Comparison of ENCODE assay signal across 8 cellular contexts in the genomic region with DNA sequence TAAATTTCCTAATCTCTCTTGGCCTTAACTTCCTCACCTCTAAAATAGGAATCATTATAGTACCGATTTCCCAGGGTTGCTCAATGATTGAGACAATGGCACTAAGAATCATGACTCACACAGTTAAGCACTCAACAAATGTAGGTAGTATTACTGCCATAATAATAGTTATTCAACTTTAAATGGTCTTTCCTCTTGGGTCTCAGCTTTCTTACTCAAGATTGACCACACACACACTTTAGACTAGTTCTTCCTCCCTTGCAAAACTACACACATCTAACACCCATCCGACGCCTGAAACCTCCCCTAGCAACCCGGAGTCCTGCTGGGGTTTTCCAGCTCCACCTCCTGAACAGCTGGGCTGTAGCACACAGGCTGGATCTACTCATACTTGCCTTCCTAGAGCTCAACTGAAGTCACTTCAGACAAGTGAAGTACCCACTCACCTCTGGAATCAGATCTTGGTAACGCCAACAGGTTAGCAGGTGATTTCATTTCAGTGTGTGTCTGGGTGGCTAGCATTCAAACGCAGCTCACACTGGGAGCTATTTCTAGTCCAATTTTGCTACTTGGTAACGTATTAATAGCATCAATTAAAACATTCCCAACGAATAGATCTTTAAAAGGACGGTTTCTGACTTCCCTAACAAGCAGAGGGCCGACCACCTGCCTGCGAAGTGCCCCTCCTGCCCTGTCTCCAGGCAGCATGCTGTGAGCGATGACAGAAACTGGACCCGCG. TPM values are rescaled to one million over a fixed set of nuclear protein-coding genes. Genes with fewer than 3 reads are reported as not detected.
DNase-seq lines count a peak whose midpoint lies in the region; ATAC-seq, FAIRE-seq and TF ChIP-seq lines count a peak whose summit lies in the region.

No MANE protein-coding gene starts in this region.

- DNase-seq in GM06990 (ENCODE audit: extremely low read depth, insufficient read length) (peak; percentile 43), astrocyte of the cerebellum (ENCODE audit: low read depth) (peak; percentile 19), keratinocyte (ENCODE audit: low read depth, low spot score) (peak; percentile 30), cortex of kidney (lab: John Stamatoyannopoulos, UW) (no peak)
- DNase-seq in Jurkat, Clone E6-1 (ENCODE audit: low read depth, low spot score) = no peak
- peak; percentile 39 for DNase-seq in stimulated activated CD4-positive, alpha-beta T cell treated with anti-CD3 and anti-CD28 coated beads, Interleukin-2, amount 100 ng/mL, for 4 hours (ENCODE audit: low read depth)

- H3K27me3 ChIP-seq in GM06990 (replicated peaks; ENCODE audit: control insufficient read depth, insufficient read depth, low read length) = no peaks in the 10 kb centered on the region
- H3K27me3 ChIP-seq in keratinocyte (ENCODE audit: control insufficient read depth, extremely low read depth, insufficient read depth, low read length) = no peaks in the 10 kb centered on the region

- ATAC-seq in GM21786 (IDR thresholded peaks at IDR 0.05; ENCODE audit: unreplicated experiment) = peak; percentile 45
- peak; percentile 60 for ATAC-seq in SK-N-SH treated with all-trans-retinoic acid at 6 μM for 48 hours

- H3K9me3 ChIP-seq in keratinocyte (ENCODE audit: control insufficient read depth, low read depth, low read length) = no peaks in the 10 kb centered on the region

- peak; percentile 66 for FAIRE-seq in keratinocyte (lab: Jason Lieb, UNC)

- in situ Hi-C loops in astrocyte of the cerebellum (cut with HindIII; ENCODE audit: low sequenced_read_pairs) = no loop called here

- dilution Hi-C loops in keratinocyte (cut with MboI; ENCODE audit: extremely low pct_ligation_motif_present, low sequenced_read_pairs) = no loop called here

- peaks cover 15% of the 10 kb centered on the region for H3K4me1 ChIP-seq in keratinocyte (ENCODE audit: control insufficient read depth, extremely low read depth, insufficient read depth, low read length)

- H3K9ac ChIP-seq in keratinocyte (ENCODE audit: control insufficient read depth, extremely low read depth, insufficient read depth, low read length) = peak overlapping the region; percentile 88

- no peak for TF ChIP-seq CTCF in GM06990 (IDR thresholded peaks at IDR 0.05; ENCODE audit: insufficient read depth, low read length, poor library complexity, severe bottlenecking)
- no peak for TF ChIP-seq CTCF in astrocyte of the cerebellum (IDR thresholded peaks at IDR 0.05; ENCODE audit: low read depth, low read length, missing control alignments)
- no peak for TF ChIP-seq CTCF in keratinocyte (optimal IDR thresholded peaks at IDR 0.05 in 1 of 3, IDR thresholded peaks at IDR 0.05 in 1 of 3, conservative IDR thresholded peaks at IDR 0.05 in 1 of 3; ENCODE audit: extremely low read depth in 1 of 3, insufficient read depth in 2 of 3, low read length in 3 of 3)

- H3K36me3 ChIP-seq in GM06990 (ENCODE audit: control insufficient read depth, insufficient read depth, low read length) (no peaks in the 10 kb centered on the region), keratinocyte (ENCODE audit: control insufficient read depth in 2 of 2, extremely low read depth in 1 of 2, insufficient read depth in 2 of 2, low read length in 2 of 2) (peaks cover 3 to 5% of the 10 kb centered on the region in 2 experiments)

- peak overlapping the region; percentile 86 for H3K4me2 ChIP-seq in keratinocyte (ENCODE audit: control insufficient read depth, extremely low read depth, insufficient read depth, low read depth, low read length)

- peak overlapping the region; percentile 8 for H2AFZ ChIP-seq in keratinocyte (ENCODE audit: control insufficient read depth, low read length)

- peak overlapping the region; percentile 81 for H3K4me3 ChIP-seq in GM06990 (replicated peaks; ENCODE audit: low read depth, low read length)
- H3K4me3 ChIP-seq in Jurkat, Clone E6-1 (ENCODE audit: low read length) = peak overlapping the region; percentile 69
- peak overlapping the region; percentile 57 for H3K4me3 ChIP-seq in astrocyte of the cerebellum (ENCODE audit: low read depth, low read length)
- H3K4me3 ChIP-seq in keratinocyte (ENCODE audit: control insufficient read depth in 2 of 3, extremely low read depth in 1 of 3, insufficient read depth in 2 of 3, low read depth in 1 of 3, low read length in 3 of 3) = peak overlapping the region; percentile 76 to 87 (median 85)

- peaks cover 37% of the 10 kb centered on the region for H3K79me2 ChIP-seq in keratinocyte (ENCODE audit: control insufficient read depth, insufficient read depth, low read length)

- no peaks in the 10 kb centered on the region for H3K9me1 ChIP-seq in keratinocyte (ENCODE audit: control insufficient read depth, extremely low read depth, insufficient read depth, low read length)

- H3K27ac ChIP-seq in keratinocyte (ENCODE audit: control insufficient read depth, insufficient read depth, low read length) = peak overlapping the region; percentile 87

- H4K20me1 ChIP-seq in keratinocyte (ENCODE audit: control insufficient read depth, extremely low read depth, insufficient read depth, low read length) = no peaks in the 10 kb centered on the region

TF ChIP-seq in SK-N-SH treated with all-trans-retinoic acid at 6 μM for 48 hours, 23 proteins besides CTCF, POLR2A, EP300 and RAD21:
- TF ChIP-seq, protein P1, sequence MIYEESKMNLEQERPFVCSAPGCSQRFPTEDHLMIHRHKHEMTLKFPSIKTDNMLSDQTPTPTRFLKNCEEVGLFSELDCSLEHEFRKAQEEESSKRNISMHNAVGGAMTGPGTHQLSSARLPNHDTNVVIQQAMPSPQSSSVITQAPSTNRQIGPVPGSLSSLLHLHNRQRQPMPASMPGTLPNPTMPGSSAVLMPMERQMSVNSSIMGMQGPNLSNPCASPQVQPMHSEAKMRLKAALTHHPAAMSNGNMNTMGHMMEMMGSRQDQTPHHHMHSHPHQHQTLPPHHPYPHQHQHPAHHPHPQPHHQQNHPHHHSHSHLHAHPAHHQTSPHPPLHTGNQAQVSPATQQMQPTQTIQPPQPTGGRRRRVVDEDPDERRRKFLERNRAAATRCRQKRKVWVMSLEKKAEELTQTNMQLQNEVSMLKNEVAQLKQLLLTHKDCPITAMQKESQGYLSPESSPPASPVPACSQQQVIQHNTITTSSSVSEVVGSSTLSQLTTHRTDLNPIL (CRISPR knock-in tag; IDR thresholded peaks at IDR 0.05; ENCODE audit: low read depth) = no peak
- TF ChIP-seq ZFP3 (CRISPR knock-in tag; IDR thresholded peaks at IDR 0.05) (no peak), CSRNP3 (CRISPR knock-in tag; IDR thresholded peaks at IDR 0.05) (no peak), RARB (CRISPR knock-in tag; IDR thresholded peaks at IDR 0.05) (no peak), TCF4 (CRISPR knock-in tag; IDR thresholded peaks at IDR 0.05; ENCODE audit: borderline replicate concordance) (no peak), PPARA (CRISPR knock-in tag; IDR thresholded peaks at IDR 0.05; ENCODE audit: borderline replicate concordance) (no peak), POU6F1 (CRISPR knock-in tag; IDR thresholded peaks at IDR 0.05; ENCODE audit: borderline replicate concordance, low read depth) (no peak), ESRRG (CRISPR knock-in tag; IDR thresholded peaks at IDR 0.05) (no peak), CSDC2 (CRISPR knock-in tag; IDR thresholded peaks at IDR 0.05) (no peak), SNAI2 (CRISPR knock-in tag; IDR thresholded peaks at IDR 0.05) (no peak), OSR1 (CRISPR knock-in tag; IDR thresholded peaks at IDR 0.05) (no peak)
TF ChIP-seq in SK-N-SH treated with all-trans-retinoic acid at 6 μM for 48 hours: peak in this region for 0.

RNA-seq across cellular contexts. Expression of gene UXS1, which starts 1.2 kb away (rescaled TPM):
- polyA plus RNA-seq in Jurkat, Clone E6-1 (2012; ENCODE audit: insufficient read depth, insufficient read length) = 29.1 TPM
- polyA plus RNA-seq in keratinocyte = 43.5 to 68.3 TPM (median 49.3 TPM) in 3 replicates
- polyA plus RNA-seq in keratinocyte (2011; ENCODE audit: low read depth) = 185 TPM
- polyA plus RNA-seq in keratinocyte (2011; cell fraction: cytosol; rRNA removed) = 32.6 and 32.8 TPM in 2 replicates
- 64.7 and 66.2 TPM in 2 replicates for polyA plus RNA-seq in keratinocyte (2011; cell fraction: nucleus; rRNA removed)
- 31.8 and 40.9 TPM in 2 replicates for polyA plus RNA-seq in keratinocyte (2012; ENCODE audit: low replicate concordance)
- 58.7 to 74.1 TPM (median 72.3 TPM) in 3 replicates for polyA minus RNA-seq in keratinocyte
- 36.8 TPM for polyA minus RNA-seq in keratinocyte (2011; cell fraction: cytosol; rRNA and poly(A)+ RNA removed)
- 42.5 and 70.0 TPM in 2 replicates for polyA minus RNA-seq in keratinocyte (2011; cell fraction: nucleus; rRNA and poly(A)+ RNA removed)

Comparison
In these comparisons a context has a peak if more than half of its experiments do, and no peak if none do; other contexts are left out.
1. DNase-seq: peak in GM06990 (single experiment), astrocyte of the cerebellum (single experiment), keratinocyte (single experiment) and stimulated activated CD4-positive, alpha-beta T cell treated with anti-CD3 and anti-CD28 coated beads, Interleukin-2, amount 100 ng/mL, for 4 hours (single experiment); none in Jurkat, Clone E6-1 (single experiment) and cortex of kidney (single experiment).
2. Peak in every context shown above with its lines, with median percentiles within 50 percentile points of each other: H3K4me3 ChIP-seq.